Comparison of ENCODE assay signal across 12 cellular contexts in the genomic region with DNA sequence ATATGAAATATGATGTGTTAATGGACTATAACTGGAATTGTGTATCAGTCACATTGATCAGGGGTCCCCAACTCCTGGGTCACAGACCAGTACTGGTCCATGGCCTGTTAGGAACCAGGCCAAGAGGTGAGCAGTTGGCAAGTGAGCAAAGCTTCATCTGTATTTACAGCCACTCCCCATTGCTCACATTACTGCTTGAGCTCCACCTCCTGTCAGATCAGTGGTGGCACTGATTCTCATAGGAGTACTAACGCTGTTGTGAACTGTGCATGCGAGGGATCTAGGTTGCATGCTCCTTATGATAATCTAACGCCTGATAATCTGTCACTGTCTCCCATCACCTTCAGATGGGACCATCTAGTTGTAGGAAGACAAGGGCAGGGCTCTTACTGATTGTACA.
DNase-seq lines count a peak whose midpoint lies in the region; ATAC-seq and TF ChIP-seq lines count a peak whose summit lies in the region.
"Had no signal": no experiment of that assay in that cellular context is flagged by ENCODE, and none has a peak within 500 bp of the region (broad histone marks: within the 10 kb centered on the region; RNA-seq: fewer than 3 reads in every experiment).

No MANE protein-coding gene starts in this region.

- peak overlapping the region; percentile 54 for H3K27ac Mint-ChIP-seq in activated naive CD8-positive, alpha-beta T cell
- H3K27ac Mint-ChIP-seq in activated naive CD8-positive, alpha-beta T cell treated with anti-CD3 and anti-CD28 coated beads, Interleukin-2, amount 50 U/mL, for 24 hours, result no peak overlapping the region
- H3K27ac Mint-ChIP-seq in Calu3 (ENCODE audit: unreplicated experiment), result no peak overlapping the region

- no peak for TF ChIP-seq CTCF in HEK293 (tag by site-specific recombination; IDR thresholded peaks at IDR 0.05)
- no peak for TF ChIP-seq CTCF in Calu3 (IDR thresholded peaks at IDR 0.05; ENCODE audit: unreplicated experiment)

- intact Hi-C loops in Calu3 (cut with micrococcal nuclease; ENCODE audit: unreplicated experiment), result no loop called here

- POLR2A ChIA-PET in HEK293 (lab: Yijun Ruan, JAX), result no interaction called here

- no peaks in the 10 kb centered on the region for H3K27me3 Mint-ChIP-seq in activated naive CD8-positive, alpha-beta T cell
- no peaks in the 10 kb centered on the region for H3K27me3 Mint-ChIP-seq in activated naive CD8-positive, alpha-beta T cell treated with anti-CD3 and anti-CD28 coated beads, Interleukin-2, amount 50 U/mL, for 24 hours
- H3K27me3 Mint-ChIP-seq in Calu3 (ENCODE audit: unreplicated experiment), result no peaks in the 10 kb centered on the region

- DNase-seq in activated naive CD8-positive, alpha-beta T cell treated with anti-CD3 and anti-CD28 coated beads, Interleukin-2, amount 50 U/mL, for 24 hours, result no peak
- DNase-seq in Calu3 (no peak), SKM-1 (lab: John Stamatoyannopoulos, UW; ENCODE audit: unreplicated experiment) (no peak), cerebellar cortex (ENCODE audit: low spot score) (no peak), SIG-M5 (lab: John Stamatoyannopoulos, UW) (no peak)
- DNase-seq: GDM1, mucosa of descending colon, NCI-H524 treated with DMSO at 0.1 percent for 48 hours had no signal

- peaks cover 58% of the 10 kb centered on the region for H3K4me1 Mint-ChIP-seq in activated naive CD8-positive, alpha-beta T cell (ENCODE audit: low read depth)
- H3K4me1 Mint-ChIP-seq in activated naive CD8-positive, alpha-beta T cell treated with anti-CD3 and anti-CD28 coated beads, Interleukin-2, amount 50 U/mL, for 24 hours, result peaks cover 46% of the 10 kb centered on the region
- peaks cover 10% of the 10 kb centered on the region for H3K4me1 Mint-ChIP-seq in Calu3 (ENCODE audit: low read depth, unreplicated experiment)

- H3K36me3 ChIP-seq in HEK293 (ENCODE audit: control insufficient read depth in 2 of 2, insufficient read depth in 1 of 2, low read length in 2 of 2) (peaks cover 4 to 7% of the 10 kb centered on the region in 2 experiments; a peak in 2 of 3 replicates), KOPT-K1 (ENCODE audit: insufficient read depth, low read length) (peaks cover 47% of the 10 kb centered on the region)

- H3K9me3 ChIP-seq in HEK293 (ENCODE audit: control insufficient read depth, insufficient read depth, low read depth, low read length) (no peaks in the 10 kb centered on the region), KOPT-K1 (ENCODE audit: insufficient read depth, low read length, poor library complexity, severe bottlenecking) (peaks cover 25% of the 10 kb centered on the region)
- H3K9me3 ChIP-seq: mucosa of descending colon had no signal

- no TSS peak for BruUV-seq in Calu3 (replicated peaks; lab: Mats Ljungman, UMichigan)

- no peak overlapping the region for H3K4me3 Mint-ChIP-seq in activated naive CD8-positive, alpha-beta T cell
- H3K4me3 Mint-ChIP-seq in activated naive CD8-positive, alpha-beta T cell treated with anti-CD3 and anti-CD28 coated beads, Interleukin-2, amount 50 U/mL, for 24 hours, result no peak overlapping the region
- no peak overlapping the region for H3K4me3 Mint-ChIP-seq in Calu3 (ENCODE audit: low read depth, unreplicated experiment)

- H3K27ac ChIP-seq in HEK293 (ENCODE audit: extremely low read depth, low read depth, low read length) (no peak overlapping the region), KOPT-K1 (ENCODE audit: low read depth, low read length, poor library complexity, severe bottlenecking) (peak overlapping the region; percentile 90)

- no peaks in the 10 kb centered on the region for H3K4me1 ChIP-seq in HEK293 (ENCODE audit: control insufficient read depth, insufficient read depth, low read length)

- no peak for ATAC-seq in activated naive CD8-positive, alpha-beta T cell treated with anti-CD3 and anti-CD28 coated beads, Interleukin-2, amount 50 U/mL, for 24 hours
- ATAC-seq: sciatic nerve had no signal

- H3K9me3 Mint-ChIP-seq in activated naive CD8-positive, alpha-beta T cell (ENCODE audit: low read depth), result no peaks in the 10 kb centered on the region
- H3K9me3 Mint-ChIP-seq in activated naive CD8-positive, alpha-beta T cell treated with anti-CD3 and anti-CD28 coated beads, Interleukin-2, amount 50 U/mL, for 24 hours, result no peaks in the 10 kb centered on the region
- no peaks in the 10 kb centered on the region for H3K9me3 Mint-ChIP-seq in Calu3 (ENCODE audit: low read depth, unreplicated experiment)

- peaks cover 19% of the 10 kb centered on the region for H3K36me3 Mint-ChIP-seq in activated naive CD8-positive, alpha-beta T cell
- H3K36me3 Mint-ChIP-seq in activated naive CD8-positive, alpha-beta T cell treated with anti-CD3 and anti-CD28 coated beads, Interleukin-2, amount 50 U/mL, for 24 hours (ENCODE audit: low read depth), result peaks cover 29% of the 10 kb centered on the region
- peaks cover 6% of the 10 kb centered on the region for H3K36me3 Mint-ChIP-seq in Calu3 (ENCODE audit: insufficient read depth, unreplicated experiment)

- CTCF ChIA-PET in HEK293 (lab: Yijun Ruan, JAX) (no interaction called here), Calu3 (lab: Charles Lee) (no interaction called here)

- no peak overlapping the region for H3K4me3 ChIP-seq in HEK293 (ENCODE audit: low read depth, low read length)
- H3K4me3 ChIP-seq: mucosa of descending colon had no signal

TF ChIP-seq in HEK293, 187 proteins besides CTCF, POLR2A, EP300 and RAD21:
- TF ChIP-seq KLF1 (tag by site-specific recombination; IDR thresholded peaks at IDR 0.05) (no peak), ZNF610 (tag by site-specific recombination; IDR thresholded peaks at IDR 0.05; ENCODE audit: borderline replicate concordance) (peak; percentile 69; the same call in 1 of the 2 replicates), ZNF548 (tag by site-specific recombination; IDR thresholded peaks at IDR 0.05) (no peak), ZBTB21 (tag by site-specific recombination; IDR thresholded peaks at IDR 0.05) (no peak), ZNF837 (tag by site-specific recombination; IDR thresholded peaks at IDR 0.05) (no peak), ZNF558 (tag by site-specific recombination; IDR thresholded peaks at IDR 0.05) (no peak)
